Comparison of ENCODE assay signal across 1 cellular context in the genomic region with DNA sequence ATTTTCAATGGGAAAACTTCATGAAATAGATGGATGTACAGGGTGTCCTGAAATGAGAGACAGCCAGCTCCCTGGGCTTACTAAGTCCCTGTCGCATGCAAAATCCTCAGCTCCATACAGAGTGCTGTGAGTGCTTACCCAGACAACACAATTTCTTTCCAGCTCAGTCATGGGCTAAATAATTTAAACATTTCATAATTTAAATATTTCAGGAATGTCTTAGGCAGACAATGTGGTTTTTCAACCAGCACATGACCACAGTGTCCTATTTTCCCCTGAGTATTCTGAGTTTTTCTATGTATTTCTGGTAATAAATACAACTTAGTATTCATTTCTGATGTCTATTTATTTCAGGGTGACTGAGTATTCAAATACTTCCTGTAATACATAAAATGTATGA.
TF ChIP-seq lines count a peak whose summit lies in the region.

No MANE protein-coding gene starts in this region.

TF ChIP-seq in SK-N-SH, 30 proteins besides CTCF, POLR2A, EP300 and RAD21 (continued from another document):
- TF ChIP-seq, protein P1, sequence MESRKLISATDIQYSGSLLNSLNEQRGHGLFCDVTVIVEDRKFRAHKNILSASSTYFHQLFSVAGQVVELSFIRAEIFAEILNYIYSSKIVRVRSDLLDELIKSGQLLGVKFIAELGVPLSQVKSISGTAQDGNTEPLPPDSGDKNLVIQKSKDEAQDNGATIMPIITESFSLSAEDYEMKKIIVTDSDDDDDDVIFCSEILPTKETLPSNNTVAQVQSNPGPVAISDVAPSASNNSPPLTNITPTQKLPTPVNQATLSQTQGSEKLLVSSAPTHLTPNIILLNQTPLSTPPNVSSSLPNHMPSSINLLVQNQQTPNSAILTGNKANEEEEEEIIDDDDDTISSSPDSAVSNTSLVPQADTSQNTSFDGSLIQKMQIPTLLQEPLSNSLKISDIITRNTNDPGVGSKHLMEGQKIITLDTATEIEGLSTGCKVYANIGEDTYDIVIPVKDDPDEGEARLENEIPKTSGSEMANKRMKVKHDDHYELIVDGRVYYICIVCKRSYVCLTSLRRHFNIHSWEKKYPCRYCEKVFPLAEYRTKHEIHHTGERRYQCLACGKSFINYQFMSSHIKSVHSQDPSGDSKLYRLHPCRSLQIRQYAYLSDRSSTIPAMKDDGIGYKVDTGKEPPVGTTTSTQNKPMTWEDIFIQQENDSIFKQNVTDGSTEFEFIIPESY (IDR thresholded peaks at IDR 0.05; ENCODE audit: borderline replicate concordance, low read depth) = no peak
- no peak for TF ChIP-seq JUND (IDR thresholded peaks at IDR 0.05)
- TF ChIP-seq, protein P2, sequence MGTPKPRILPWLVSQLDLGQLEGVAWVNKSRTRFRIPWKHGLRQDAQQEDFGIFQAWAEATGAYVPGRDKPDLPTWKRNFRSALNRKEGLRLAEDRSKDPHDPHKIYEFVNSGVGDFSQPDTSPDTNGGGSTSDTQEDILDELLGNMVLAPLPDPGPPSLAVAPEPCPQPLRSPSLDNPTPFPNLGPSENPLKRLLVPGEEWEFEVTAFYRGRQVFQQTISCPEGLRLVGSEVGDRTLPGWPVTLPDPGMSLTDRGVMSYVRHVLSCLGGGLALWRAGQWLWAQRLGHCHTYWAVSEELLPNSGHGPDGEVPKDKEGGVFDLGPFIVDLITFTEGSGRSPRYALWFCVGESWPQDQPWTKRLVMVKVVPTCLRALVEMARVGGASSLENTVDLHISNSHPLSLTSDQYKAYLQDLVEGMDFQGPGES (IDR thresholded peaks at IDR 0.05; ENCODE audit: low read depth, low read length) = no peak
